In the genomic region with DNA sequence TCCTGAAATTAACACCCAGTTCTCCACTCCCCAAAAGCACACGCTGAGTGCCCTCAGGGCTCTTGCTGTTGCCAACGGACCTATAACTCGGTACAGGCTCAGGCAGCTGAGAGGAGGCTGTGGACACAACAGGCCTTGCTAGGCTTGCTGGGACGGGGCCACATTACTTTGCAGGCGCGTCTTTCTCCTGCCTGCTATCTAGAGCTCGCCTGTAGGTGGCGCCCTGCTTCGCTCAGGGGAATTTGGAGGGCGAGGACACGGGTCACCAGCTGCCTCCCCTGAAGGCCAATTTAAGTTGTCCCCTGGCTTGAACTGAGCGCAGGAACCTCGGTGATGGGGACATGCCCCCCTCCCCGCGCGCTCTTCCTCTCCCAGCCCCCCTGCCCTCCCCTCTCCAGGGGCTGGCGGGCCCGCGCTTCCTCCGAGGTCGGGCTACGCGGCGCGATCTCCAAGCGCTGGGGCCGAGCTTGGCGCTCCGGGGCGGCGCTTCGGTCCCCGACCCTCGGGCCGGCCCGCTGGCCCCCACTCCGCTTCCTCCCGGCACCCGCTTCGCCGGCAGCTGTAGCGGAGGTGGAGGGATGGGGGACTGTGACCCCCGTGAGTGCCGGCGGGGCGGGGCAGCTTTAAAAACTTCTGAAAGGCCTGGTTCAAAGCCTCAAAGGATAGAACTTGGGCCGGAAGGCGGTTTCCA, we compare ENCODE assay signal across 8 cellular contexts. TPM values are rescaled to one million over a fixed set of nuclear protein-coding genes. Genes with fewer than 3 reads are reported as not detected.
DNase-seq lines count a peak whose midpoint lies in the region; ATAC-seq lines count a peak whose summit lies in the region.

No MANE protein-coding gene starts in this region.

- H3K4me2 ChIP-seq in BLaER1, result peak overlapping the region; percentile 90

- H4K20me1 ChIP-seq in BLaER1, result peaks cover 47% of the 10 kb centered on the region

- H3K4me1 ChIP-seq in BLaER1 (peaks cover 22% of the 10 kb centered on the region), NT2/D1 (ENCODE audit: insufficient read depth, insufficient read length) (peaks cover 3% of the 10 kb centered on the region)

- no peak overlapping the region for H3K27ac ChIP-seq in BLaER1

- H3K9me3 ChIP-seq in BLaER1 (no peaks in the 10 kb centered on the region), NT2/D1 (ENCODE audit: insufficient read depth, low read length) (no peaks in the 10 kb centered on the region)

- H3K36me3 ChIP-seq in BLaER1, result no peaks in the 10 kb centered on the region
- H3K36me3 ChIP-seq in NT2/D1 (ENCODE audit: insufficient read depth, insufficient read length, low read length), result no peaks in the 10 kb centered on the region

- peak; percentile 73 for ATAC-seq in GM19452 (IDR thresholded peaks at IDR 0.05; ENCODE audit: unreplicated experiment)

- H3K4me3 ChIP-seq in BLaER1 (peak overlapping the region; percentile 75), NT2/D1 (ENCODE audit: insufficient read length, low read depth) (peak overlapping the region; percentile 50)

- H3K27me3 ChIP-seq in BLaER1, result peaks cover 59% of the 10 kb centered on the region
- peaks cover 48% of the 10 kb centered on the region for H3K27me3 ChIP-seq in NT2/D1 (ENCODE audit: insufficient read depth, insufficient read length)

- DNase-seq in HT-29 (ENCODE audit: low spot score) (peak; percentile 92), NT2/D1 (ENCODE audit: low read depth, low spot score) (peak; percentile 94), epidermal melanocyte (ENCODE audit: insufficient read length, low spot score) (peak; percentile 90), midbrain (lab: John Stamatoyannopoulos, UW) (peak; percentile 94)
- peak; percentile 98 for DNase-seq in activated CD8-positive, alpha-beta memory T cell treated with anti-CD3 and anti-CD28 coated beads, Interleukin-2, amount 50 U/mL, for 48 hours
- peak; percentile 65 to 66 for DNase-seq in stimulated activated CD8-positive, alpha-beta memory T cell treated with anti-CD3 and anti-CD28 coated beads, Interleukin-15, amount 100 ng/mL, for 4 hours (ENCODE audit: low read depth in 2 of 2)

- H3K9ac ChIP-seq in BLaER1 (peak overlapping the region; percentile 59; the same call in 1 of the 2 replicates), NT2/D1 (ENCODE audit: insufficient read length, low read depth) (peak overlapping the region; percentile 44)

RNA-seq across cellular contexts. Expression of gene NFIA, which starts 32.4 kb away (rescaled TPM):
- total RNA-seq in HT-29 (2014; rRNA removed; shearing (Covaris generic)), result 12.3 and 15.9 TPM in 2 replicates
